8 cellular contexts compared by ENCODE assay signal in genomic region chr1:184002071-184002470, GRCh38. TPM values are rescaled to one million over a fixed set of nuclear protein-coding genes. Genes with fewer than 3 reads are reported as not detected.
DNase-seq lines count a peak whose midpoint lies in the region; ATAC-seq and TF ChIP-seq lines count a peak whose summit lies in the region.

No MANE protein-coding gene starts in this region.

- no peak for TF ChIP-seq CTCF in HCT116 (IDR thresholded peaks at IDR 0.05 in 2 of 3, conservative IDR thresholded peaks at IDR 0.05 in 1 of 3; ENCODE audit: borderline replicate concordance in 1 of 3, insufficient read depth in 1 of 3, low read depth in 2 of 3, low read length in 2 of 3)
- no peak for TF ChIP-seq CTCF in sigmoid colon (IDR thresholded peaks at IDR 0.05)

- no peaks in the 10 kb centered on the region for H3K36me3 ChIP-seq in HCT116 (ENCODE audit: control insufficient read depth in 1 of 2, insufficient read depth in 2 of 2, low read length in 2 of 2)
- no peaks in the 10 kb centered on the region for H3K36me3 ChIP-seq in sigmoid colon

- peaks cover 15% of the 10 kb centered on the region for H3K4me1 Mint-ChIP-seq in activated naive CD8-positive, alpha-beta T cell treated with anti-CD3 and anti-CD28 coated beads for 36 hours

- H3K27ac ChIP-seq in HCT116 (ENCODE audit: low read depth, low read length) (peak overlapping the region; percentile 41; the same call in 1 of the 2 replicates), sigmoid colon (peak overlapping the region in 3 of 4 donors; percentile 36 to 66 (median 52))

- 0 out of 2 replicates have a peak overlapping the region, but pooled peaks have one; percentile 7 for H3K9ac ChIP-seq in HCT116 (ENCODE audit: low read length)

- CTCF ChIA-PET in HCT116 (lab: Charles Lee), result no interaction called here

- RAD21 ChIA-PET in HCT116 (lab: Charles Lee; ENCODE audit: low non-redundant PET in 1 of 2, low total read pairs in 2 of 2, uncharacterized antibody in 2 of 2, unreplicated experiment in 2 of 2), result no interaction called here

- no peaks in the 10 kb centered on the region for H3K27me3 Mint-ChIP-seq in activated naive CD8-positive, alpha-beta T cell treated with anti-CD3 and anti-CD28 coated beads for 36 hours

- 35 to 53% methylated on average over 2 of the region's 2 CpGs for WGBS in sigmoid colon, 2 donors

- peak overlapping the region; percentile 93 for H2AFZ ChIP-seq in HCT116 (ENCODE audit: low read depth, low read length, poor library complexity, severe bottlenecking)

- peaks cover 2% of the 10 kb centered on the region for H3K9me3 Mint-ChIP-seq in activated naive CD8-positive, alpha-beta T cell treated with anti-CD3 and anti-CD28 coated beads for 36 hours

- BruUV-seq in HCT116 (replicated peaks; lab: Mats Ljungman, UMichigan), result no TSS peak

- H3K36me3 Mint-ChIP-seq in activated naive CD8-positive, alpha-beta T cell treated with anti-CD3 and anti-CD28 coated beads for 36 hours, result peaks cover 4% of the 10 kb centered on the region

- H3K4me2 ChIP-seq in HCT116 (ENCODE audit: low read length), result peak overlapping the region; percentile 43

- no peaks in the 10 kb centered on the region for H3K79me2 ChIP-seq in HCT116 (ENCODE audit: insufficient read depth, low read length)

- ATAC-seq in HCT116 (peak; percentile 94), HG03460 (IDR thresholded peaks at IDR 0.05; ENCODE audit: unreplicated experiment) (no peak), GM18909 (IDR thresholded peaks at IDR 0.05; ENCODE audit: poor library complexity, unreplicated experiment) (no peak)

- TF ChIP-seq EP300 in sigmoid colon (IDR thresholded peaks at IDR 0.05), result no peak

- TF ChIP-seq RAD21 in HCT116 (IDR thresholded peaks at IDR 0.05; ENCODE audit: low read depth), result 0 out of 2 replicates have a peak, but pooled peaks have one; percentile 11

- H3K4me3 Mint-ChIP-seq in activated naive CD8-positive, alpha-beta T cell treated with anti-CD3 and anti-CD28 coated beads for 36 hours, result no peak overlapping the region

- H3K4me1 ChIP-seq in HCT116 (ENCODE audit: control insufficient read depth in 1 of 2, insufficient read depth in 2 of 2, low read length in 2 of 2) (peaks cover 4 to 12% of the 10 kb centered on the region in 2 experiments; a peak in 3 of 4 replicates), sigmoid colon (peaks cover 0 to 17% (median 8%) of the 10 kb centered on the region in 4 donors)

- no peaks in the 10 kb centered on the region for H4K20me1 ChIP-seq in HCT116 (ENCODE audit: insufficient read depth)

- peak overlapping the region; percentile 70 for H3K27ac Mint-ChIP-seq in activated naive CD8-positive, alpha-beta T cell treated with anti-CD3 and anti-CD28 coated beads for 36 hours

- H3K9me3 ChIP-seq in HCT116 (ENCODE audit: control insufficient read depth in 1 of 2, insufficient read depth in 1 of 2, low read depth in 1 of 2, low read length in 2 of 2), result no peaks in the 10 kb centered on the region
- H3K9me3 ChIP-seq in sigmoid colon, result no peaks in the 10 kb centered on the region

- intact Hi-C loops in HCT116 (cut with micrococcal nuclease), result no loop called here
- intact Hi-C loops in head of caudate nucleus (cut with DNase I), result no loop called here
- intact Hi-C loops in sigmoid colon (cut with DNase I), result no loop called here

- no peak for TF ChIP-seq POLR2A in HCT116 (IDR thresholded peaks at IDR 0.05; ENCODE audit: borderline replicate concordance, extremely low read depth, insufficient read depth, insufficient read length)
- TF ChIP-seq POLR2A in sigmoid colon (IDR thresholded peaks at IDR 0.05), result no peak

- no peaks in the 10 kb centered on the region for H3K9me2 ChIP-seq in HCT116 (ENCODE audit: insufficient read depth)

- H3K27me3 ChIP-seq in HCT116 (ENCODE audit: insufficient read depth, low read length) (no peaks in the 10 kb centered on the region), sigmoid colon (no peaks in the 10 kb centered on the region)

- DNase-seq in HCT116 (ENCODE audit: low read depth, low spot score), result peak; percentile 77
- no peak for DNase-seq in activated naive CD8-positive, alpha-beta T cell treated with anti-CD3 and anti-CD28 coated beads for 36 hours
- DNase-seq in head of caudate nucleus, result peak in 38 of 42 donors; percentile 12 to 80 (median 46)
- DNase-seq in sigmoid colon, result no peak
- DNase-seq in NCI-H1417 treated with DMSO at 0.1 percent for 48 hours (lab: John Stamatoyannopoulos, UW), result no peak
- DNase-seq in Kasumi-1 (lab: John Stamatoyannopoulos, UW), result no peak

- H3K4me3 ChIP-seq in HCT116 (replicated peaks in 1 of 2; ENCODE audit: low read depth in 1 of 2, low read length in 2 of 2) (no peak overlapping the region), sigmoid colon (no peak overlapping the region)

- POLR2A ChIA-PET in HCT116 (lab: Charles Lee), result no interaction called here

TF ChIP-seq in HCT116, 20 proteins besides CTCF, POLR2A, EP300 and RAD21 (continues in another document):
- TF ChIP-seq EZH2phosphoT487 (IDR thresholded peaks at IDR 0.05; ENCODE audit: borderline replicate concordance) (no peak), CEBPB (IDR thresholded peaks at IDR 0.05; ENCODE audit: low read depth) (0 out of 2 replicates have a peak, but pooled peaks have one; percentile 46), JUND (IDR thresholded peaks at IDR 0.05) (peak; percentile 86), YY1 (IDR thresholded peaks at IDR 0.05; ENCODE audit: extremely low read depth, insufficient replicate concordance, low read depth, low read length) (no peak), EGR1 (IDR thresholded peaks at IDR 0.05; ENCODE audit: low read depth) (no peak; the same call in 1 of the 2 replicates), SP1 (IDR thresholded peaks at IDR 0.05; ENCODE audit: low read depth) (peak; percentile 74), TCF7L2 (IDR thresholded peaks at IDR 0.05; ENCODE audit: borderline replicate concordance, extremely low read depth, insufficient read depth, insufficient read length) (peak; percentile 72), REST (IDR thresholded peaks at IDR 0.05; ENCODE audit: low read depth) (no peak), ZFX (IDR thresholded peaks at IDR 0.05) (no peak), ZNF274 (IDR thresholded peaks at IDR 0.05; ENCODE audit: low read depth, low read length) (no peak), FOSL1 (IDR thresholded peaks at IDR 0.05; ENCODE audit: low read depth) (peak; percentile 87), ELF1 (IDR thresholded peaks at IDR 0.05; ENCODE audit: borderline replicate concordance, low read depth) (no peak), ZBTB33 (IDR thresholded peaks at IDR 0.05; ENCODE audit: extremely low read depth, insufficient replicate concordance, low read length) (no peak), CBX3 (IDR thresholded peaks at IDR 0.05; ENCODE audit: low read depth) (peak; percentile 93), EZH2 (IDR thresholded peaks at IDR 0.05) (no peak)

RNA-seq across cellular contexts. Expression of gene COLGALT2, which starts 35.5 kb away (rescaled TPM):
- 0.22 TPM for total RNA-seq in HCT116 (2021; ENCODE audit: unreplicated experiment)
- 0.09 TPM in 2 replicates for polyA plus RNA-seq in HCT116 (2012)
- 1 to 10 TPM in 1 of 2 experiments, under 1 TPM in 1; 0.94 to 1.1 TPM for total RNA-seq in activated naive CD8-positive, alpha-beta T cell treated with anti-CD3 and anti-CD28 coated beads for 36 hours
- total RNA-seq in sigmoid colon, result 10 to 100 TPM in 1 of 4 donors, 1 to 10 TPM in 3; 4.6 to 10.7 (median 8.2) TPM
- under 1 TPM in 1 of 3 donors, not detected in 2; 0.47 TPM for polyA plus RNA-seq in sigmoid colon

RNA-seq across cellular contexts. Expression of gene TSEN15, which starts 49.5 kb away (rescaled TPM):
- total RNA-seq in HCT116 (2021; ENCODE audit: unreplicated experiment) (31.1 TPM), sigmoid colon (10 to 100 TPM; 29.4 to 56.4 (median 47.4) TPM)
- polyA plus RNA-seq in HCT116 (2012), result 15.4 and 22.3 TPM in 2 replicates
- 10 to 100 TPM; 45.0 to 48.3 TPM for total RNA-seq in activated naive CD8-positive, alpha-beta T cell treated with anti-CD3 and anti-CD28 coated beads for 36 hours
- 10 to 100 TPM in 2 of 3 donors, 1 to 10 TPM in 1; 8.4 to 14.8 (median 12.9) TPM for polyA plus RNA-seq in sigmoid colon

Comparison
In these comparisons a context has a peak if more than half of its experiments do, and no peak if none do; other contexts are left out.
1. DNase-seq: peak in HCT116 (single experiment) and head of caudate nucleus (38 of 42); none in activated naive CD8-positive, alpha-beta T cell treated with anti-CD3 and anti-CD28 coated beads for 36 hours (single experiment), sigmoid colon (single experiment), NCI-H1417 treated with DMSO at 0.1 percent for 48 hours (single experiment) and Kasumi-1 (0 of 2).